9 cellular contexts compared by ENCODE assay signal in the genomic region with DNA sequence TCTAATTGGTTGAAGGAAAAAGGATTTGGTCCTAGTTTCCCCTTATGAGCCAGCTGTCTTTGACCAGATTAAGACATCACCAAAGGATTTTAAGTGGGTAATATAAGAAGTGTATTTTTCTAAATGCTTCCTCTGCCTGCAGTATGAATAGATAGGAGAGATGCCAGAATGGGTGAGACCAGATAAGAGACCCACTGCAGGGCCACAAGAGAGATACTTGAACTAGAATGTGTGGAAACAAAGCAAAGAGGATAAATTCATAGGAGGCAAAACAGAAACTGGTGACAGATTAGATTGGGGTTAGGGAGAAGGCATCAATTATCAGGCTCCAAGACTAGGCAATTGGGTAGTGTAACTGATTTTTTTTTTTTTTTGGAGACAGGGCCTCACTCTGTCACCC. TPM values are rescaled to one million over a fixed set of nuclear protein-coding genes. Genes with fewer than 3 reads are reported as not detected.
DNase-seq lines count a peak whose midpoint lies in the region; ATAC-seq lines count a peak whose summit lies in the region.
"Had no signal": no experiment of that assay in that cellular context is flagged by ENCODE, and none has a peak within 500 bp of the region (broad histone marks: within the 10 kb centered on the region; RNA-seq: fewer than 3 reads in every experiment).

No MANE protein-coding gene starts in this region.

- peak overlapping the region; percentile 96 for H3K4me3 Mint-ChIP-seq in T-helper 1 cell treated with Interleukin-12 subunit alpha and Interleukin-12 subunit beta and Interleukin-4 antibody, amounts not matched to agents 30 μg/mL and 1 μg/mL, for 36 hours

- H3K27ac Mint-ChIP-seq in T-helper 1 cell treated with Interleukin-12 subunit alpha and Interleukin-12 subunit beta and Interleukin-4 antibody, amounts not matched to agents 30 μg/mL and 1 μg/mL, for 36 hours = peak overlapping the region; percentile 95

- H3K36me3 Mint-ChIP-seq in T-helper 1 cell treated with Interleukin-12 subunit alpha and Interleukin-12 subunit beta and Interleukin-4 antibody, amounts not matched to agents 30 μg/mL and 1 μg/mL, for 36 hours (ENCODE audit: low read depth) = peaks cover 3% of the 10 kb centered on the region

- peaks cover 3 to 17% (median 16%) of the 10 kb centered on the region in 3 donors for H3K36me3 ChIP-seq in skeletal muscle tissue (ENCODE audit: control insufficient read depth in 3 of 3, insufficient read depth in 3 of 3, low read length in 3 of 3)

- H3K9me3 ChIP-seq in skeletal muscle tissue (ENCODE audit: control insufficient read depth in 3 of 3, low read length in 3 of 3) = no peaks in the 10 kb centered on the region

- H3K27ac ChIP-seq in epithelial cell of prostate = peak overlapping the region; percentile 82
- peak overlapping the region; percentile 83 for H3K27ac ChIP-seq in skeletal muscle tissue (ENCODE audit: low read depth, low read length)

- H3K27me3 Mint-ChIP-seq in T-helper 1 cell treated with Interleukin-12 subunit alpha and Interleukin-12 subunit beta and Interleukin-4 antibody, amounts not matched to agents 30 μg/mL and 1 μg/mL, for 36 hours (ENCODE audit: low read depth) = no peaks in the 10 kb centered on the region

- no peak for DNase-seq in T-helper 1 cell
- peak; percentile 40 for DNase-seq in OCI-M2 (lab: John Stamatoyannopoulos, UW; ENCODE audit: unreplicated experiment)
- DNase-seq in epithelial cell of prostate (ENCODE audit: low read depth, low spot score) = no peak
- no peak for DNase-seq in NCI-H1930 (lab: John Stamatoyannopoulos, UW)
- DNase-seq in hepatic stellate cell (ENCODE audit: low spot score) = no peak
- DNase-seq: HCEC 1CT had no signal

- H3K4me3 ChIP-seq in skeletal muscle tissue (ENCODE audit: low read length in 3 of 3) = peak overlapping the region in 2 of 3 donors; percentile 82 to 95

- ATAC-seq in GM18861 (IDR thresholded peaks at IDR 0.05; ENCODE audit: unreplicated experiment) = no peak

- H3K9ac ChIP-seq in skeletal muscle tissue (ENCODE audit: low read depth in 1 of 3, low read length in 3 of 3) = peak overlapping the region in 2 of 3 donors; percentile 90 to 96

- H3K4me1 Mint-ChIP-seq in T-helper 1 cell treated with Interleukin-12 subunit alpha and Interleukin-12 subunit beta and Interleukin-4 antibody, amounts not matched to agents 30 μg/mL and 1 μg/mL, for 36 hours (ENCODE audit: low read depth) = peaks cover 27% of the 10 kb centered on the region

- H3K27me3 ChIP-seq in skeletal muscle tissue (ENCODE audit: control insufficient read depth in 3 of 3, insufficient read depth in 3 of 3, low read length in 3 of 3) = no peaks in the 10 kb centered on the region

- H3K9me3 Mint-ChIP-seq in T-helper 1 cell treated with Interleukin-12 subunit alpha and Interleukin-12 subunit beta and Interleukin-4 antibody, amounts not matched to agents 30 μg/mL and 1 μg/mL, for 36 hours = no peaks in the 10 kb centered on the region

- peaks cover 19 to 23% (median 22%) of the 10 kb centered on the region in 3 donors for H3K4me1 ChIP-seq in skeletal muscle tissue (ENCODE audit: control insufficient read depth in 3 of 3, insufficient read depth in 3 of 3, low read length in 3 of 3)

RNA-seq across cellular contexts. Expression of a gene that starts 1.2 kb away (rescaled TPM):
- total RNA-seq in skeletal muscle tissue = 15.7 TPM

RNA-seq across cellular contexts. Expression of a gene that starts 24.7 kb away (rescaled TPM):
- 16.2 TPM for total RNA-seq in skeletal muscle tissue
